1 cellular context compared by ENCODE assay signal in genomic region chr2:202238234-202239197, GRCh38.
TF ChIP-seq lines count a peak whose summit lies in the region.

SUMO1 (minus strand) TSS chr2:202238597; CDS start chr2:202238451, 146 bp downstream.

TF ChIP-seq in HepG2, 621 proteins besides CTCF, POLR2A, EP300 and RAD21 (continued from another document and continues in another):
- TF ChIP-seq ZFP36 (IDR thresholded peaks at IDR 0.05; ENCODE audit: borderline replicate concordance, low read depth, low read length, partially characterized antibody) (no peak), IKZF4 (CRISPR knock-in tag; IDR thresholded peaks at IDR 0.05; ENCODE audit: borderline replicate concordance, low read depth, not compliant biosample characterization) (peak; percentile 62), ZNF777 (CRISPR knock-in tag; IDR thresholded peaks at IDR 0.05) (no peak), ZNF512 (CRISPR knock-in tag; IDR thresholded peaks at IDR 0.05) (no peak), BCL3 (CRISPR knock-in tag; IDR thresholded peaks at IDR 0.05) (no peak), ZBTB2 (CRISPR knock-in tag; IDR thresholded peaks at IDR 0.05; ENCODE audit: low read depth) (peak; percentile 68; the same call in 1 of the 2 replicates), CENPT (CRISPR knock-in tag; IDR thresholded peaks at IDR 0.05; ENCODE audit: low read depth) (no peak), MEF2D (CRISPR knock-in tag; IDR thresholded peaks at IDR 0.05) (peak; percentile 68; the same call in 1 of the 2 replicates), SOX5 (CRISPR knock-in tag; IDR thresholded peaks at IDR 0.05; ENCODE audit: borderline replicate concordance) (peak; percentile 54; the same call in 1 of the 2 replicates), BORCS8-MEF2B (CRISPR knock-in tag; IDR thresholded peaks at IDR 0.05) (peak; percentile 83; the same call in 1 of the 2 replicates), RELA (CRISPR knock-in tag; IDR thresholded peaks at IDR 0.05) (0 out of 2 replicates have a peak, but pooled peaks have one; percentile 25), GFI1 (CRISPR knock-in tag; IDR thresholded peaks at IDR 0.05; ENCODE audit: borderline replicate concordance) (peak; percentile 43; the same call in 1 of the 2 replicates), ZNF34 (CRISPR knock-in tag; IDR thresholded peaks at IDR 0.05; ENCODE audit: borderline replicate concordance) (no peak), ZNF605 (CRISPR knock-in tag; IDR thresholded peaks at IDR 0.05) (peak; percentile 75; the same call in 1 of the 2 replicates), RFX1 (IDR thresholded peaks at IDR 0.05) (no peak), ZGPAT (CRISPR knock-in tag; IDR thresholded peaks at IDR 0.05) (peak; percentile 74; the same call in 1 of the 2 replicates), TBX2 (CRISPR knock-in tag; IDR thresholded peaks at IDR 0.05; ENCODE audit: borderline replicate concordance) (peak; percentile 76), ZNF773 (CRISPR knock-in tag; IDR thresholded peaks at IDR 0.05; ENCODE audit: borderline replicate concordance) (peak; percentile 17; the same call in 1 of the 2 replicates), FOXO1 (CRISPR knock-in tag; IDR thresholded peaks at IDR 0.05) (peak; percentile 61; the same call in 1 of the 2 replicates), KLF15 (CRISPR knock-in tag; IDR thresholded peaks at IDR 0.05; ENCODE audit: borderline replicate concordance) (peak; percentile 72; the same call in 1 of the 2 replicates), ZNF282 (IDR thresholded peaks at IDR 0.05; ENCODE audit: partially characterized antibody) (no peak), ZNF451 (CRISPR knock-in tag; IDR thresholded peaks at IDR 0.05) (no peak; the same call in 1 of the 2 replicates), HIC2 (CRISPR knock-in tag; IDR thresholded peaks at IDR 0.05; ENCODE audit: low read depth) (0 out of 2 replicates have a peak, but pooled peaks have one; percentile 27), HOXA5 (CRISPR knock-in tag; IDR thresholded peaks at IDR 0.05) (no peak), SMC3 (IDR thresholded peaks at IDR 0.05; ENCODE audit: low read length) (no peak), PLRG1 (conservative IDR thresholded peaks at IDR 0.05) (no peak), ZNF639 (CRISPR knock-in tag; conservative IDR thresholded peaks at IDR 0.05) (no peak; the same call in 1 of the 2 replicates), E2F2 (CRISPR knock-in tag; IDR thresholded peaks at IDR 0.05; ENCODE audit: borderline replicate concordance) (0 out of 2 replicates have a peak, but pooled peaks have one; percentile 17), PBX2 (CRISPR knock-in tag; IDR thresholded peaks at IDR 0.05) (no peak), ZNF367 (CRISPR knock-in tag; IDR thresholded peaks at IDR 0.05; ENCODE audit: borderline replicate concordance) (0 out of 2 replicates have a peak, but pooled peaks have one; percentile 53), ZNF281 (CRISPR knock-in tag; IDR thresholded peaks at IDR 0.05; ENCODE audit: borderline replicate concordance) (peak; percentile 56; the same call in 1 of the 2 replicates), SOX13 (IDR thresholded peaks at IDR 0.05) (0 out of 2 replicates have a peak, but pooled peaks have one; percentile 31), SOX13 (CRISPR knock-in tag; conservative IDR thresholded peaks at IDR 0.05 in 1 of 2, IDR thresholded peaks at IDR 0.05 in 1 of 2) (no peak), NFE2 (CRISPR knock-in tag; IDR thresholded peaks at IDR 0.05) (no peak), SOX6 (IDR thresholded peaks at IDR 0.05) (no peak), SOX6 (CRISPR knock-in tag; IDR thresholded peaks at IDR 0.05) (peak; percentile 68), ZNF496 (CRISPR knock-in tag; IDR thresholded peaks at IDR 0.05; ENCODE audit: insufficient replicate concordance) (no peak), ZBTB10 (CRISPR knock-in tag; IDR thresholded peaks at IDR 0.05; ENCODE audit: borderline replicate concordance) (no peak), ZNF264 (CRISPR knock-in tag; IDR thresholded peaks at IDR 0.05) (no peak)
